In genomic region chr19:23203841-23204344, GRCh38 we compare ENCODE assay signal across 18 cellular contexts. TPM values are rescaled to one million over a fixed set of nuclear protein-coding genes. Genes with fewer than 3 reads are reported as not detected.
DNase-seq lines count a peak whose midpoint lies in the region; TF ChIP-seq lines count a peak whose summit lies in the region.
"Had no signal": no experiment of that assay in that cellular context is flagged by ENCODE, and none has a peak within 500 bp of the region (broad histone marks: within the 10 kb centered on the region; RNA-seq: fewer than 3 reads in every experiment).

No MANE protein-coding gene starts in this region.

- WGBS in neuronal stem cell (ENCODE audit: extremely low coverage in 2 of 2, insufficient read length in 2 of 2, insufficient replicate concordance in 1 of 2), 2 donors = no CpG with 5 or more reads among the region's 39 CpGs

- peaks cover 3% of the 10 kb centered on the region for H3K36me3 ChIP-seq in breast epithelium
- H3K36me3 ChIP-seq in neuronal stem cell (replicated peaks in 1 of 2; ENCODE audit: control insufficient read depth in 2 of 2, insufficient read depth in 2 of 2, low read length in 2 of 2) = no peaks in the 10 kb centered on the region
- H3K36me3 ChIP-seq in vagina = no peaks in the 10 kb centered on the region

- TF ChIP-seq CTCF in breast epithelium (IDR thresholded peaks at IDR 0.05) (no peak), MCF 10A (IDR thresholded peaks at IDR 0.05; ENCODE audit: unreplicated experiment) (no peak), glutamatergic neuron (IDR thresholded peaks at IDR 0.05; ENCODE audit: partially characterized antibody, unreplicated experiment) (no peak), vagina (IDR thresholded peaks at IDR 0.05) (no peak)

- H3K79me1 ChIP-seq in neuronal stem cell (ENCODE audit: low read depth, low read length) = no peaks in the 10 kb centered on the region

- intact Hi-C loops in breast epithelium (cut with DNase I; ENCODE audit: low total_unique reads) = no loop called here
- intact Hi-C loops in MCF 10A (cut with micrococcal nuclease) = no loop called here
- intact Hi-C loops in vagina (cut with DNase I) = no loop called here

- H3K4me1 ChIP-seq in breast epithelium (no peaks in the 10 kb centered on the region), neuronal stem cell (ENCODE audit: control insufficient read depth in 2 of 2, insufficient read depth in 1 of 2, low read depth in 1 of 2, low read length in 2 of 2) (no peaks in the 10 kb centered on the region), vagina (no peaks in the 10 kb centered on the region)
- H3K4me1 ChIP-seq: body of pancreas had no signal

- no peak overlapping the region for H3K27ac Mint-ChIP-seq in MCF 10A (ENCODE audit: low read depth, unreplicated experiment)
- peak overlapping the region; percentile 8 for H3K27ac Mint-ChIP-seq in glutamatergic neuron (ENCODE audit: unreplicated experiment)
- H3K27ac Mint-ChIP-seq: T-helper 2 cell treated with Interferon-gamma antibody and Interleukin-4, amounts not matched to agents 5 μg/mL and 100 μg/mL, for 36 hours had no signal

- H2AFZ ChIP-seq in neuronal stem cell (ENCODE audit: low read length) = no peak overlapping the region

- TF ChIP-seq POLR2A in breast epithelium (IDR thresholded peaks at IDR 0.05) = no peak
- no peak for TF ChIP-seq POLR2A in vagina (IDR thresholded peaks at IDR 0.05)

- H2BK5ac ChIP-seq in neuronal stem cell (ENCODE audit: low read length) = no peak overlapping the region

- BruUV-seq in MCF 10A (replicated peaks; lab: Mats Ljungman, UMichigan) = no TSS peak

- H3K4me3 ChIP-seq in breast epithelium (peak overlapping the region; percentile 29 to 61 (median 42)), neuronal stem cell (ENCODE audit: low read length in 2 of 2) (no peak overlapping the region), vagina (peak overlapping the region; percentile 13 to 32)
- H3K4me3 ChIP-seq: body of pancreas, GM12878 had no signal

- no peak overlapping the region for H4K91ac ChIP-seq in neuronal stem cell (ENCODE audit: low read depth, low read length, poor library complexity)

- H2BK120ac ChIP-seq in neuronal stem cell (ENCODE audit: low read depth, low read length) = no peak overlapping the region

- H3K4me2 ChIP-seq in neuronal stem cell (ENCODE audit: insufficient read depth, low read length, poor library complexity, severe bottlenecking) = no peak overlapping the region

- no peak overlapping the region for H2AK5ac ChIP-seq in neuronal stem cell (ENCODE audit: low read depth, low read length)

- H3K27me3 Mint-ChIP-seq in MCF 10A (ENCODE audit: insufficient read depth, unreplicated experiment) = no peaks in the 10 kb centered on the region
- no peaks in the 10 kb centered on the region for H3K27me3 Mint-ChIP-seq in glutamatergic neuron (ENCODE audit: unreplicated experiment)

- H3K9ac ChIP-seq in neuronal stem cell (ENCODE audit: low read depth, low read length, poor library complexity) = no peak overlapping the region

- H3K4ac ChIP-seq in neuronal stem cell (ENCODE audit: low read length) = no peak overlapping the region

- no peak overlapping the region for H2BK15ac ChIP-seq in neuronal stem cell (ENCODE audit: low read length)

- H3K27me3 ChIP-seq in breast epithelium (no peaks in the 10 kb centered on the region), neuronal stem cell (ENCODE audit: control insufficient read depth in 3 of 3, insufficient read depth in 3 of 3, low read depth in 1 of 3, low read length in 3 of 3) (no peaks in the 10 kb centered on the region), vagina (no peaks in the 10 kb centered on the region)
- H3K27me3 ChIP-seq: body of pancreas had no signal

- no peak overlapping the region for H3K4me3 Mint-ChIP-seq in MCF 10A (ENCODE audit: unreplicated experiment)
- peak overlapping the region; percentile 46 for H3K4me3 Mint-ChIP-seq in glutamatergic neuron (ENCODE audit: unreplicated experiment)
- H3K4me3 Mint-ChIP-seq: T-helper 2 cell treated with Interferon-gamma antibody and Interleukin-4, amounts not matched to agents 5 μg/mL and 100 μg/mL, for 36 hours had no signal

- DNase-seq in breast epithelium (ENCODE audit: low spot score in 2 of 2) (no peak), MCF 10A (ENCODE audit: unreplicated experiment) (no peak), glutamatergic neuron (peak; percentile 48), neuronal stem cell (ENCODE audit: low spot score) (no peak), vagina (ENCODE audit: extremely low spot score in 2 of 2) (no peak), GF-D8 (lab: John Stamatoyannopoulos, UW) (no peak), SK-N-DZ (ENCODE audit: low spot score) (no peak)
- no peak for DNase-seq in activated CD4-positive, alpha-beta T cell treated with anti-CD3 and anti-CD28 coated beads, Interleukin-2, amount 50 U/mL, for 48 hours
- DNase-seq: activated CD4-positive, alpha-beta T cell treated with anti-CD3 and anti-CD28 coated beads, Interleukin-2, amount 50 U/mL, for 1 hour; body of pancreas; DMS153; mesendoderm; NCI-H1092 treated with DMSO at 0.1 percent for 48 hours; NCI-H510A; RPMI8226; stimulated activated CD8-positive, alpha-beta memory T cell treated with anti-CD3 and anti-CD28 coated beads, Interleukin-4, amount 100 ng/mL, for 48 hours had no signal

- peaks cover 4 to 10% of the 10 kb centered on the region in 2 donors for H3K9me3 ChIP-seq in breast epithelium
- H3K9me3 ChIP-seq in neuronal stem cell (replicated peaks in 1 of 2; ENCODE audit: control insufficient read depth in 2 of 2, insufficient read depth in 1 of 2, low read depth in 1 of 2, low read length in 2 of 2) = peaks cover 2 to 3% of the 10 kb centered on the region in 2 donors
- no peaks in the 10 kb centered on the region for H3K9me3 ChIP-seq in vagina
- H3K9me3 ChIP-seq: body of pancreas had no signal

- H3K27ac ChIP-seq in breast epithelium = peak overlapping the region in 1 of 2 donors; percentile 55
- H3K27ac ChIP-seq in neuronal stem cell (replicated peaks; ENCODE audit: low read length) = no peak overlapping the region
- no peak overlapping the region for H3K27ac ChIP-seq in vagina
- H3K27ac ChIP-seq: body of pancreas had no signal

- CTCF ChIA-PET in MCF 10A (lab: Yijun Ruan, JAX) = no interaction called here

- POLR2A ChIA-PET in MCF 10A (lab: Yijun Ruan, JAX) = no interaction called here

- H3K36me3 Mint-ChIP-seq in MCF 10A (ENCODE audit: insufficient read depth, unreplicated experiment) = no peaks in the 10 kb centered on the region
- H3K36me3 Mint-ChIP-seq in glutamatergic neuron (ENCODE audit: unreplicated experiment) = no peaks in the 10 kb centered on the region

- H3K23ac ChIP-seq in neuronal stem cell (ENCODE audit: low read depth, low read length, poor library complexity) = peak overlapping the region; percentile 80

- H4K8ac ChIP-seq in neuronal stem cell (ENCODE audit: low read depth, low read length) = no peak overlapping the region

- H3K14ac ChIP-seq in neuronal stem cell (ENCODE audit: low read length) = no peak overlapping the region

- H2BK12ac ChIP-seq in neuronal stem cell (ENCODE audit: low read length) = no peak overlapping the region

- H3K9me3 Mint-ChIP-seq in MCF 10A (ENCODE audit: unreplicated experiment) (no peaks in the 10 kb centered on the region), glutamatergic neuron (ENCODE audit: unreplicated experiment) (no peaks in the 10 kb centered on the region)

- H3K4me1 Mint-ChIP-seq in MCF 10A (ENCODE audit: insufficient read depth, unreplicated experiment) = no peaks in the 10 kb centered on the region
- H3K4me1 Mint-ChIP-seq in glutamatergic neuron (ENCODE audit: low read depth, unreplicated experiment) = no peaks in the 10 kb centered on the region

- no peak overlapping the region for H3K18ac ChIP-seq in neuronal stem cell (ENCODE audit: low read length)

RNA-seq across cellular contexts. Expression of gene ZNF724, which starts 46.3 kb away (rescaled TPM):
- total RNA-seq in breast epithelium (1 to 10 TPM; 2.0 to 5.6 (median 3.5) TPM), MCF 10A (2022) (5.3 and 6.9 TPM in 2 replicates), glutamatergic neuron (ENCODE audit: unreplicated experiment) (14.6 TPM), vagina (4.2 TPM)
- polyA plus RNA-seq in neuronal stem cell (2013, experiment 1 of 2) = 21.9 TPM
- 23.2 TPM for polyA plus RNA-seq in neuronal stem cell (2013, experiment 2 of 2)
- polyA plus RNA-seq in SK-N-DZ (2014; cell fraction: cytosol; rRNA removed) = 11.6 and 13.2 TPM in 2 replicates
- 5.0 and 5.2 TPM in 2 replicates for polyA plus RNA-seq in SK-N-DZ (2014; cell fraction: nucleus; rRNA removed)

Comparison
In these comparisons a context has a peak if more than half of its experiments do, and no peak if none do; other contexts are left out.
1. H3K4me3 ChIP-seq: peak in breast epithelium (3 of 3) and vagina (2 of 2); none in neuronal stem cell (0 of 2).